In the genomic region with DNA sequence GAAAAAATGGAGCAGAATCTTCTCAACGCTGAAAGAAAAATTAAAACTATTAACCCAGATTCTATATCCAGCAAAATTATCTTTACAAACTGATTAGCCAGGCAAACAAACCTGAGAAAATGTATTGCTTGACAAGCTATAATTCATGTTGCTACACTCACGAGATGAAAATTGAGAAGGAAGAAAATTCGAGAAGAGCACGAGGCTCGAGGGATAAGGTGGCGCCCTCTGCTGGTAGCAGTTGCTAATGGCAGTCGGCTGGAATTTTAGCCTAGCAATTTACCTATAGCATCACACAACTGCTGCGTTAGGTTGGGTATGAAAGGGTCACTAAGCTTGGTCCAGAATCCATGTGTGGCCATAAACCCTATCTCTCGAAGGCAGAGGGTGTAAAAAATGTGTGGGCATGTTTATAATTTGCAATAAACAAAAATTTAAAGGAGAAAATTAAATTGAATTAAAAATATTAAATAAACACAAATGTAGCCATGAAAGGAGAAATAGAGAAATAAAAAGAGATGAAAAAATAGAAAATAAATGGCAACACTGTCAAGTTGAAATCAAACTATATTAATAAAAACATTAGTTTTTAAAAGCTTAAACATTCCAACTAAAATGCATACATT, we compare ENCODE assay signal across 8 cellular contexts.
A peak's percentile ranks its signal among the peaks of the same experiment; 100 is the strongest.
DNase-seq lines count a peak whose midpoint lies in the region; ATAC-seq and TF ChIP-seq lines count a peak whose summit lies in the region.

No MANE protein-coding gene starts in this region.

- no peaks in the 10 kb centered on the region for H3K27me3 Mint-ChIP-seq in activated CD4-positive, alpha-beta T cell treated with anti-CD3 and anti-CD28 coated beads, Interleukin-2, amount 10 ng/mL, durations not matched to agents 7 days and 5 days

- no peaks in the 10 kb centered on the region for H3K27me3 ChIP-seq in psoas muscle (ENCODE audit: insufficient read depth in 3 of 3, low read length in 2 of 3)

- intact Hi-C loops in psoas muscle (cut with DNase I), result no loop called here

- no peaks in the 10 kb centered on the region for H3K4me1 ChIP-seq in psoas muscle

- H3K4me1 Mint-ChIP-seq in activated CD4-positive, alpha-beta T cell treated with anti-CD3 and anti-CD28 coated beads, Interleukin-2, amount 10 ng/mL, durations not matched to agents 7 days and 5 days, result no peaks in the 10 kb centered on the region

- POLR2A ChIA-PET in activated CD4-positive, alpha-beta T cell treated with anti-CD3 and anti-CD28 coated beads, Interleukin-2, amount 10 ng/mL, durations not matched to agents 7 days and 5 days (lab: Charles Lee), result no interaction called here

- no peaks in the 10 kb centered on the region for H3K36me3 ChIP-seq in psoas muscle (ENCODE audit: insufficient read depth in 1 of 2, low read depth in 1 of 2)

- peak; percentile 55 for TF ChIP-seq CTCF in psoas muscle (IDR thresholded peaks at IDR 0.05)

- 21 to 24% (median 22%) methylated on average over 9 of the region's 9 CpGs for WGBS in psoas muscle, 3 donors

- no peak overlapping the region for H3K27ac ChIP-seq in psoas muscle

- H3K27ac Mint-ChIP-seq in activated CD4-positive, alpha-beta T cell treated with anti-CD3 and anti-CD28 coated beads, Interleukin-2, amount 10 ng/mL, durations not matched to agents 7 days and 5 days, result no peak overlapping the region

- no peak overlapping the region for H3K4me3 ChIP-seq in psoas muscle

- H3K4me3 Mint-ChIP-seq in activated CD4-positive, alpha-beta T cell treated with anti-CD3 and anti-CD28 coated beads, Interleukin-2, amount 10 ng/mL, durations not matched to agents 7 days and 5 days, result no peak overlapping the region

- H3K9me3 ChIP-seq in psoas muscle, result no peaks in the 10 kb centered on the region

- no peaks in the 10 kb centered on the region for H3K36me3 Mint-ChIP-seq in activated CD4-positive, alpha-beta T cell treated with anti-CD3 and anti-CD28 coated beads, Interleukin-2, amount 10 ng/mL, durations not matched to agents 7 days and 5 days (ENCODE audit: low read depth)

- DNase-seq in COR-L47 (lab: John Stamatoyannopoulos, UW) (peak; percentile 24), NCI-H1092 treated with DMSO at 0.1 percent for 48 hours (lab: John Stamatoyannopoulos, UW) (peak; percentile 23), fibroblast of gingiva (ENCODE audit: low read depth) (peak; percentile 1), psoas muscle (no peak), kidney glomerular epithelial cell (lab: John Stamatoyannopoulos, UW) (no peak)
- peak; percentile 15 for DNase-seq in activated CD4-positive, alpha-beta T cell treated with anti-CD3 and anti-CD28 coated beads, Interleukin-2, amount 10 ng/mL, durations not matched to agents 7 days and 5 days

- ATAC-seq in GM19351 (IDR thresholded peaks at IDR 0.05; ENCODE audit: unreplicated experiment), result peak; percentile 86
- no peak for ATAC-seq in psoas muscle
- ATAC-seq in GM19397 (IDR thresholded peaks at IDR 0.05; ENCODE audit: unreplicated experiment), result no peak

- no peaks in the 10 kb centered on the region for H3K9me3 Mint-ChIP-seq in activated CD4-positive, alpha-beta T cell treated with anti-CD3 and anti-CD28 coated beads, Interleukin-2, amount 10 ng/mL, durations not matched to agents 7 days and 5 days

- CTCF ChIA-PET in activated CD4-positive, alpha-beta T cell treated with anti-CD3 and anti-CD28 coated beads, Interleukin-2, amount 10 ng/mL, durations not matched to agents 7 days and 5 days (lab: Charles Lee), result no interaction called here

Comparison
In these comparisons a context has a peak if more than half of its experiments do, and no peak if none do; other contexts are left out.
1. DNase-seq: peak in COR-L47 (single experiment), NCI-H1092 treated with DMSO at 0.1 percent for 48 hours (single experiment), activated CD4-positive, alpha-beta T cell treated with anti-CD3 and anti-CD28 coated beads, Interleukin-2, amount 10 ng/mL, durations not matched to agents 7 days and 5 days (single experiment) and fibroblast of gingiva (single experiment); none in psoas muscle (0 of 2) and kidney glomerular epithelial cell (single experiment).